Comparison of ENCODE assay signal across 13 cellular contexts in the genomic region with DNA sequence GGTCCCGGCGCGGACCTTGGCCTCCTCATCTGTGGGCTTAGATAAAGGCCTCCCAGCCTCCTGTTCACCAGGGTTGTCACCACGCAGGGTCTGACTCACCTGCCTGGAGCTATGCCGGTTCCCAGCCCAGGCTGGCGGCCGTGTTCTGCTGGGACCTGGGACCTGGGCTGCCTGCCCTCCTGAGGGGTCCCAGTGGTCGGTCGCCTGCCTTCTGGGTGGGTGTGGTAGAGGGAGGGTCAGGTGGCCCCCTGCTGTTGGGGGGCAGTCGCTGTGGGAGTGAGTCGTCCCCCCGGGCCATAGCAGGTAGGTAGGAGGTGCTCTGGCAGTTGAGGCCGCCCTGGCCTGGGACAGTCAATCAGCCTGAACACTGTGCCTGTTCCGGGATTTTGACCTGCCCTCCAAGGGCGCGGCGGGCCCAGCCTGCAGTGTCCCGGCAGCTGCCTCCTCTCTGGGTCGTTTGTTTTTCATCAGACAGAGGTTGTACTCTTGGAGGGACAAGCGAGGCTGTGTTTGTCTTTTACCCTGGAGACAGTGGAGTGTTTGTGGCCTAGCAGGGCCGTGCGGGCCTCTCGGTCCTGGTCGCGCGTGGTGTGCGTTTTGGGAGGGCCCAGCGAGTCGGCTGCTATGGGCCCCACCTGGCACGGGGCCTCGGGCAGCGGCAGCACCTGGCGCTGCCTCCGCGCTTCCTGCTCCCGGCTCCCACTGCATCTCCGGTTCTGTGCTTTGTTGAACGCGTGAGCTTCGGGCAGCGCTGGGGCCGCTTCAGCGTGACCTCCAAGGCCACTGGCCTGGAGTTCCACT. TPM values are rescaled to one million over a fixed set of nuclear protein-coding genes. Genes with fewer than 3 reads are reported as not detected.
DNase-seq lines count a peak whose midpoint lies in the region; ATAC-seq and TF ChIP-seq lines count a peak whose summit lies in the region.
"Had no signal": no experiment of that assay in that cellular context is flagged by ENCODE, and none has a peak within 500 bp of the region (broad histone marks: within the 10 kb centered on the region; RNA-seq: fewer than 3 reads in every experiment).

No MANE protein-coding gene starts in this region.

- CTCF ChIA-PET in HEK293 (lab: Yijun Ruan, JAX) = no interaction called here
- CTCF ChIA-PET in mammary epithelial cell (lab: Charles Lee; ENCODE audit: low non-redundant PET) = no interaction called here

- no peak overlapping the region for H3K4me3 Mint-ChIP-seq in activated T-cell treated with anti-CD3 and anti-CD28 coated beads, Interleukin-2, amount 50 U/mL, for 4 hours
- H3K4me3 Mint-ChIP-seq in natural killer cell = no peak overlapping the region
- H3K4me3 Mint-ChIP-seq: activated naive CD8-positive, alpha-beta T cell treated with anti-CD3 and anti-CD28 coated beads, Interleukin-2, amount 10 ng/mL, durations not matched to agents 7 days and 5 days had no signal

- peak; percentile 49 for DNase-seq in mammary epithelial cell
- DNase-seq in spleen = no peak
- no peak for DNase-seq in activated T-cell treated with anti-CD3 and anti-CD28 coated beads, Interleukin-2, amount 50 U/mL, for 4 hours
- DNase-seq in GM13977 (ENCODE audit: low spot score) = no peak
- no peak for DNase-seq in natural killer cell
- DNase-seq: activated CD4-positive, alpha-beta T cell treated with anti-CD3 and anti-CD28 coated beads, Interleukin-2, amount 10 ng/mL, durations not matched to agents 7 days and 5 days; activated naive CD8-positive, alpha-beta T cell treated with anti-CD3 and anti-CD28 coated beads, Interleukin-2, amount 10 ng/mL, durations not matched to agents 7 days and 5 days; CD4-positive, alpha-beta memory T cell; NCI-H2227 treated with DMSO at 0.1 percent for 48 hours had no signal

- no peaks in the 10 kb centered on the region for H3K36me3 Mint-ChIP-seq in activated T-cell treated with anti-CD3 and anti-CD28 coated beads, Interleukin-2, amount 50 U/mL, for 4 hours (ENCODE audit: insufficient read depth)
- no peaks in the 10 kb centered on the region for H3K36me3 Mint-ChIP-seq in natural killer cell

- POLR2A ChIA-PET in HEK293 (lab: Yijun Ruan, JAX) = interaction anchor here (0.5 to 1.0 kb wide), 2 partner anchors 10 to 103 kb away, joined by 3 to 8 read pairs; no protein-coding TSS in a partner anchor

- ATAC-seq in activated T-cell treated with anti-CD3 and anti-CD28 coated beads, Interleukin-2, amount 50 U/mL, for 4 hours = no peak
- ATAC-seq in HG03039 (IDR thresholded peaks at IDR 0.05; ENCODE audit: unreplicated experiment) = no peak
- no peak for ATAC-seq in natural killer cell

- H3K4me2 ChIP-seq in mammary epithelial cell (ENCODE audit: insufficient read depth, low read depth, low read length) = peak overlapping the region; percentile 87

- no peak for TF ChIP-seq POLR2A in spleen (IDR thresholded peaks at IDR 0.05)

- no peak overlapping the region for H2AFZ ChIP-seq in mammary epithelial cell (ENCODE audit: low read depth, low read length)

- intact Hi-C loops in mammary epithelial cell (cut with micrococcal nuclease) (loop anchor here (10.0 kb wide), 1 partner anchor 247 kb away; the partner anchor contains the start of gene AP3D1), spleen (cut with DNase I; ENCODE audit: low total_unique reads) (no loop called here), natural killer cell (cut with micrococcal nuclease) (no loop called here)

- peak overlapping the region in 1 of 2 donors; percentile 8 for H3K27ac Mint-ChIP-seq in natural killer cell
- H3K27ac Mint-ChIP-seq: activated naive CD8-positive, alpha-beta T cell treated with anti-CD3 and anti-CD28 coated beads, Interleukin-2, amount 10 ng/mL, durations not matched to agents 7 days and 5 days had no signal

- H3K4me1 Mint-ChIP-seq in activated T-cell treated with anti-CD3 and anti-CD28 coated beads, Interleukin-2, amount 50 U/mL, for 4 hours (ENCODE audit: low read depth) = peaks cover 30% of the 10 kb centered on the region
- H3K4me1 Mint-ChIP-seq in natural killer cell = peaks cover 25 to 35% of the 10 kb centered on the region in 2 donors

- TF ChIP-seq CTCF in HEK293 (tag by site-specific recombination; IDR thresholded peaks at IDR 0.05) = no peak
- no peak for TF ChIP-seq CTCF in mammary epithelial cell (conservative IDR thresholded peaks at IDR 0.05 in 1 of 2, IDR thresholded peaks at IDR 0.05 in 1 of 2; ENCODE audit: extremely low read depth in 1 of 2, insufficient read depth in 1 of 2, low read depth in 1 of 2, low read length in 2 of 2)
- TF ChIP-seq CTCF in liver (IDR thresholded peaks at IDR 0.05; ENCODE audit: low read depth, low read length, missing input control) = no peak
- no peak for TF ChIP-seq CTCF in spleen (IDR thresholded peaks at IDR 0.05 in 8 of 11, conservative IDR thresholded peaks at IDR 0.05 in 3 of 11)
- no peak for TF ChIP-seq CTCF in GM13977 (IDR thresholded peaks at IDR 0.05; ENCODE audit: extremely low read depth, insufficient read depth, missing control alignments)
- no peak for TF ChIP-seq CTCF in natural killer cell (IDR thresholded peaks at IDR 0.05)

- no peak for TF ChIP-seq RAD21 in liver (IDR thresholded peaks at IDR 0.05)

- H3K27ac ChIP-seq in HEK293 (ENCODE audit: extremely low read depth, low read depth, low read length) (peak overlapping the region; percentile 3; the same call in 1 of the 2 replicates), mammary epithelial cell (ENCODE audit: insufficient read depth, low read depth, low read length) (no peak overlapping the region), liver (ENCODE audit: low read depth in 1 of 2, low read length in 2 of 2) (peak overlapping the region; percentile 3 to 19), spleen (peak overlapping the region in 5 of 8 donors; percentile 9 to 65 (median 32))

- no peaks in the 10 kb centered on the region for H3K9me3 Mint-ChIP-seq in activated T-cell treated with anti-CD3 and anti-CD28 coated beads, Interleukin-2, amount 50 U/mL, for 4 hours
- no peaks in the 10 kb centered on the region for H3K9me3 Mint-ChIP-seq in natural killer cell
- H3K9me3 Mint-ChIP-seq: activated CD4-positive, alpha-beta T cell treated with anti-CD3 and anti-CD28 coated beads, Interleukin-2, amount 10 ng/mL, durations not matched to agents 7 days and 5 days; activated naive CD8-positive, alpha-beta T cell treated with anti-CD3 and anti-CD28 coated beads, Interleukin-2, amount 10 ng/mL, durations not matched to agents 7 days and 5 days; CD4-positive, alpha-beta memory T cell; stimulated activated naive CD8-positive, alpha-beta T cell treated with anti-CD3 and anti-CD28 coated beads, Interleukin-15, Interleukin-2, amounts not matched to agents 100 ng/mL and 50 ng/mL, for 24 hours had no signal

- WGBS in mammary epithelial cell (ENCODE audit: low coverage, missing lambda C conversion rate) = 27% methylated on average over 11 of the region's 43 CpGs
- 75% methylated on average over 43 of the region's 43 CpGs for WGBS in liver
- WGBS in spleen, 5 donors = 78 to 88% (median 83%) methylated on average over 14 to 43 of the region's 43 CpGs

- H3K4me3 ChIP-seq in HEK293 (ENCODE audit: low read depth, low read length) (no peak overlapping the region), mammary epithelial cell (replicated peaks in 1 of 3; ENCODE audit: insufficient read depth in 1 of 3, low read depth in 2 of 3, low read length in 3 of 3) (peak overlapping the region in 2 of 3 experiments; percentile 27 to 40), liver (ENCODE audit: low read depth in 1 of 3, low read length in 3 of 3) (no peak overlapping the region), spleen (peak overlapping the region in 1 of 8 donors; percentile 30)

- H4K20me1 ChIP-seq in mammary epithelial cell (ENCODE audit: insufficient read depth, low read length) = peaks cover 2% of the 10 kb centered on the region

- H3K27me3 ChIP-seq in mammary epithelial cell (ENCODE audit: insufficient read depth, low read length) (no peaks in the 10 kb centered on the region), liver (ENCODE audit: control insufficient read depth in 4 of 4, insufficient read depth in 4 of 4, low read length in 3 of 4) (no peaks in the 10 kb centered on the region), spleen (replicated peaks in 1 of 7) (no peaks in the 10 kb centered on the region)

- peaks cover 70% of the 10 kb centered on the region for H3K79me2 ChIP-seq in mammary epithelial cell (ENCODE audit: insufficient read depth, low read length)

- BruUV-seq in mammary epithelial cell (replicated peaks; lab: Mats Ljungman, UMichigan) = no TSS peak

- H3K9me3 ChIP-seq in HEK293 (ENCODE audit: control insufficient read depth, insufficient read depth, low read depth, low read length) = no peaks in the 10 kb centered on the region
- no peaks in the 10 kb centered on the region for H3K9me3 ChIP-seq in mammary epithelial cell (replicated peaks; ENCODE audit: insufficient read depth, low read length)
- no peaks in the 10 kb centered on the region for H3K9me3 ChIP-seq in liver (ENCODE audit: control insufficient read depth in 4 of 4, low read length in 3 of 4)
- no peaks in the 10 kb centered on the region for H3K9me3 ChIP-seq in spleen

- no peaks in the 10 kb centered on the region for H3K27me3 Mint-ChIP-seq in activated T-cell treated with anti-CD3 and anti-CD28 coated beads, Interleukin-2, amount 50 U/mL, for 4 hours (ENCODE audit: low read depth)
- no peaks in the 10 kb centered on the region for H3K27me3 Mint-ChIP-seq in natural killer cell (ENCODE audit: low read depth in 2 of 2)
- H3K27me3 Mint-ChIP-seq: activated CD4-positive, alpha-beta T cell treated with anti-CD3 and anti-CD28 coated beads, Interleukin-2, amount 10 ng/mL, durations not matched to agents 7 days and 5 days; activated naive CD8-positive, alpha-beta T cell treated with anti-CD3 and anti-CD28 coated beads, Interleukin-2, amount 10 ng/mL, durations not matched to agents 7 days and 5 days; CD4-positive, alpha-beta memory T cell; stimulated activated naive CD8-positive, alpha-beta T cell treated with anti-CD3 and anti-CD28 coated beads, Interleukin-15, Interleukin-2, amounts not matched to agents 100 ng/mL and 50 ng/mL, for 24 hours had no signal

- in situ Hi-C loops in mammary epithelial cell (cut with MboI; ENCODE audit: low sequenced_read_pairs in 2 of 2) = no loop called here
- in situ Hi-C loops in GM13977 (cut with MboI; ENCODE audit: low pct_unique_long_range_greater_than_20kb, low sequenced_read_pairs, unreplicated experiment) = no loop called here

- H3K9ac ChIP-seq in mammary epithelial cell (ENCODE audit: insufficient read depth, low read length) = no peak overlapping the region
- no peak overlapping the region for H3K9ac ChIP-seq in liver (ENCODE audit: low read depth in 1 of 2, low read length in 2 of 2)

- H3K4me1 ChIP-seq in HEK293 (ENCODE audit: control insufficient read depth, insufficient read depth, low read length) = peaks cover 12% of the 10 kb centered on the region
- H3K4me1 ChIP-seq in mammary epithelial cell (ENCODE audit: insufficient read depth, low read length) = peaks cover 40% of the 10 kb centered on the region
- H3K4me1 ChIP-seq in liver (ENCODE audit: control insufficient read depth in 4 of 4, insufficient read depth in 4 of 4, low read length in 3 of 4) = peaks cover 3 to 11% (median 7%) of the 10 kb centered on the region in 4 donors
- H3K4me1 ChIP-seq in spleen = peaks cover 26 to 84% (median 71%) of the 10 kb centered on the region in 6 donors

- dilution Hi-C loops in mammary epithelial cell (cut with HindIII; ENCODE audit: low sequenced_read_pairs) = no loop called here

- H3K36me3 ChIP-seq in HEK293 (ENCODE audit: control insufficient read depth in 2 of 2, insufficient read depth in 1 of 2, low read length in 2 of 2) (peaks cover 0 to 32% of the 10 kb centered on the region in 2 experiments; a peak in 2 of 3 replicates), mammary epithelial cell (ENCODE audit: insufficient read depth, low read length) (no peaks in the 10 kb centered on the region), liver (ENCODE audit: control insufficient read depth in 4 of 4, insufficient read depth in 3 of 4, low read depth in 1 of 4, low read length in 3 of 4) (peaks cover 0 to 4% (median 1%) of the 10 kb centered on the region in 4 donors), spleen (peaks cover 0 to 49% (median 10%) of the 10 kb centered on the region in 6 donors)

RNA-seq across cellular contexts. Expression of gene ADAT3, which starts 2.6 kb away (rescaled TPM):
- total RNA-seq in mammary epithelial cell (1 to 10 TPM; 3.5 to 7.3 TPM), liver (1 to 10 TPM; 1.3 to 3.3 TPM), spleen (10 to 100 TPM in 2 of 7 donors, 1 to 10 TPM in 5; 6.4 to 11.0 (median 8.3) TPM), natural killer cell (10 to 100 TPM; 13.0 to 20.9 (median 13.1) TPM)
- polyA plus RNA-seq in mammary epithelial cell (1.7 TPM), liver (1 to 10 TPM; 1.4 to 2.8 TPM), spleen (1 to 10 TPM; 3.2 to 9.4 (median 4.0) TPM)
- polyA minus RNA-seq in mammary epithelial cell = not detected
- 1 to 10 TPM; 7.3 to 7.8 (median 7.7) TPM for total RNA-seq in activated T-cell treated with anti-CD3 and anti-CD28 coated beads, Interleukin-2, amount 50 U/mL, for 4 hours

RNA-seq across cellular contexts. Expression of gene SCAMP4, which starts 2.6 kb away (rescaled TPM):
- total RNA-seq in mammary epithelial cell = 10 to 100 TPM; 70.2 to 76.5 TPM
- 31.7 TPM for polyA plus RNA-seq in mammary epithelial cell
- 38.7 TPM for polyA minus RNA-seq in mammary epithelial cell
- total RNA-seq in liver = 10 to 100 TPM; 16.4 to 16.8 TPM
- 10 to 100 TPM; 13.0 to 22.1 TPM for polyA plus RNA-seq in liver
- total RNA-seq in spleen = 10 to 100 TPM; 45.4 to 92.2 (median 53.6) TPM
- polyA plus RNA-seq in spleen = 10 to 100 TPM; 13.0 to 29.9 (median 17.9) TPM
- total RNA-seq in activated T-cell treated with anti-CD3 and anti-CD28 coated beads, Interleukin-2, amount 50 U/mL, for 4 hours = 10 to 100 TPM; 37.2 to 40.3 (median 39.4) TPM
- 10 to 100 TPM; 43.1 to 53.7 (median 46.9) TPM for total RNA-seq in natural killer cell

RNA-seq across cellular contexts. Expression of gene ABHD17A, which starts 22.5 kb away (rescaled TPM):
- 10 to 100 TPM; 46.2 to 61.5 TPM for total RNA-seq in mammary epithelial cell
- 56.8 TPM for polyA plus RNA-seq in mammary epithelial cell
- 7.2 TPM for polyA minus RNA-seq in mammary epithelial cell
- total RNA-seq in liver = 10 to 100 TPM; 25.4 to 28.6 TPM
- 10 to 100 TPM in 1 of 2 donors, 1 to 10 TPM in 1; 8.1 to 30.2 TPM for polyA plus RNA-seq in liver
- 100 to 1,000 TPM in 2 of 7 donors, 10 to 100 TPM in 5; 73.4 to 104 (median 83.0) TPM for total RNA-seq in spleen
- polyA plus RNA-seq in spleen = 100 to 1,000 TPM in 1 of 3 donors, 10 to 100 TPM in 2; 80.4 to 107 (median 88.1) TPM
- total RNA-seq in activated T-cell treated with anti-CD3 and anti-CD28 coated beads, Interleukin-2, amount 50 U/mL, for 4 hours = 100 to 1,000 TPM; 109 to 135 (median 117) TPM
- 100 to 1,000 TPM; 554 to 652 (median 608) TPM for total RNA-seq in natural killer cell

RNA-seq across cellular contexts. Expression of gene CSNK1G2, which starts 33.2 kb away (rescaled TPM):
- 10 to 100 TPM; 63.5 to 70.8 TPM for total RNA-seq in mammary epithelial cell
- polyA plus RNA-seq in mammary epithelial cell = 57.6 TPM
- polyA minus RNA-seq in mammary epithelial cell = 55.0 TPM
- total RNA-seq in liver = 10 to 100 TPM; 26.5 to 30.6 TPM
- polyA plus RNA-seq in liver = 10 to 100 TPM in 1 of 2 donors, 1 to 10 TPM in 1; 3.5 to 21.3 TPM
- total RNA-seq in spleen = 100 to 1,000 TPM in 3 of 7 donors, 10 to 100 TPM in 4; 72.2 to 115 (median 88.6) TPM
- 100 to 1,000 TPM in 1 of 3 donors, 10 to 100 TPM in 2; 52.5 to 120 (median 99.1) TPM for polyA plus RNA-seq in spleen
- total RNA-seq in activated T-cell treated with anti-CD3 and anti-CD28 coated beads, Interleukin-2, amount 50 U/mL, for 4 hours = 10 to 100 TPM; 52.7 to 60.6 (median 59.0) TPM
- total RNA-seq in natural killer cell = 100 to 1,000 TPM; 138 to 143 (median 139) TPM

RNA-seq across cellular contexts. Expression of gene KLF16, which starts 44.4 kb away (rescaled TPM):
- total RNA-seq in mammary epithelial cell = 10 to 100 TPM; 13.7 to 56.2 TPM
- polyA plus RNA-seq in mammary epithelial cell = 11.9 TPM
- polyA minus RNA-seq in mammary epithelial cell = 11.0 TPM
- 1 to 10 TPM; 4.4 to 7.6 TPM for total RNA-seq in liver
- 10 to 100 TPM in 1 of 2 donors, 1 to 10 TPM in 1; 1.2 to 14.8 TPM for polyA plus RNA-seq in liver
- total RNA-seq in spleen = 10 to 100 TPM; 12.9 to 39.0 (median 29.5) TPM
- 10 to 100 TPM in 1 of 3 donors, 1 to 10 TPM in 2; 7.1 to 19.5 (median 8.1) TPM for polyA plus RNA-seq in spleen
- total RNA-seq in activated T-cell treated with anti-CD3 and anti-CD28 coated beads, Interleukin-2, amount 50 U/mL, for 4 hours = 10 to 100 TPM; 64.0 to 71.0 (median 69.1) TPM
- 10 to 100 TPM; 29.1 to 38.4 (median 34.8) TPM for total RNA-seq in natural killer cell

Comparison
In these comparisons a context has a peak if more than half of its experiments do, and no peak if none do; other contexts are left out.
1. H3K4me3 ChIP-seq: peak in mammary epithelial cell (2 of 3); none in HEK293 (single experiment) and liver (0 of 3).
2. RNA of gene ABHD17A, which starts 22.5 kb away (total RNA-seq): 554 to 652 TPM in natural killer cell; 109 to 135 TPM in activated T-cell treated with anti-CD3 and anti-CD28 coated beads, Interleukin-2, amount 50 U/mL, for 4 hours, 73.4 to 104 TPM in spleen, 46.2 to 61.5 TPM in mammary epithelial cell and 25.4 to 28.6 TPM in liver; every median in the first group is over 4 times any median in the second.